In genomic region chr3:120795017-120795648, GRCh38 we compare ENCODE assay signal across 8 cellular contexts. TPM values are rescaled to one million over a fixed set of nuclear protein-coding genes. Genes with fewer than 3 reads are reported as not detected.
DNase-seq lines count a peak whose midpoint lies in the region; ATAC-seq and TF ChIP-seq lines count a peak whose summit lies in the region.

No MANE protein-coding gene starts in this region.

- H3K9me3 ChIP-seq in GM23248 (ENCODE audit: low read depth) (no peaks in the 10 kb centered on the region), heart left ventricle (no peaks in the 10 kb centered on the region)

- WGBS in GM23248 (ENCODE audit: low coverage in 1 of 2, low lambda C conversion rate in 2 of 2, missing lambda C conversion rate in 2 of 2), 2 experiments: 15 to 29% methylated on average over 5 of the region's 5 CpGs
- WGBS in heart left ventricle, 4 donors: 20 to 27% (median 23%) methylated on average over 5 of the region's 5 CpGs

- H3K9me2 ChIP-seq in GM23248 (ENCODE audit: insufficient read depth): no peaks in the 10 kb centered on the region

- intact Hi-C loops in heart left ventricle (cut with DNase I): loop anchor here in 9 of 10 donors (1.0 to 10.0 kb wide), 9 partner anchors 233 to 553 kb away; no protein-coding TSS in a partner anchor

- in situ Hi-C loops in GM23248 (cut with MboI): loop anchor here (10.0 to 25.0 kb wide), 3 partner anchors 200 to 383 kb away; partner anchors contain the start of gene NDUFB4

- no peak overlapping the region for H3K4me3 ChIP-seq in GM06990 (replicated peaks; ENCODE audit: low read depth, low read length)
- H3K4me3 ChIP-seq in GM23248: no peak overlapping the region
- H3K4me3 ChIP-seq in heart left ventricle: no peak overlapping the region

- H3K4me3 Mint-ChIP-seq in activated naive CD4-positive, alpha-beta T cell treated with anti-CD3 and anti-CD28 coated beads, Interleukin-2, amount 10 ng/mL, durations not matched to agents 7 days and 5 days: no peak overlapping the region

- CTCF ChIA-PET in activated naive CD4-positive, alpha-beta T cell treated with anti-CD3 and anti-CD28 coated beads, Interleukin-2, amount 10 ng/mL, durations not matched to agents 7 days and 5 days (lab: Charles Lee): interaction anchor here (0.6 to 4.6 kb wide), 20 partner anchors 10 to 566 kb away, joined by 3 to 56 read pairs (median 4); no protein-coding TSS in a partner anchor

- no peaks in the 10 kb centered on the region for H3K9me3 Mint-ChIP-seq in activated naive CD4-positive, alpha-beta T cell treated with anti-CD3 and anti-CD28 coated beads, Interleukin-2, amount 10 ng/mL, durations not matched to agents 7 days and 5 days

- H3K27ac ChIP-seq in GM23248: no peak overlapping the region
- H3K27ac ChIP-seq in heart left ventricle: no peak overlapping the region

- DNase-seq in GM06990 (ENCODE audit: extremely low read depth, insufficient read length): peak; percentile 22
- DNase-seq in GM23248: peak; percentile 80
- DNase-seq in Kasumi-1 (lab: John Stamatoyannopoulos, UW): peak; percentile 76 to 78
- peak; percentile 60 for DNase-seq in SK-N-DZ (ENCODE audit: low spot score)
- peak; percentile 90 for DNase-seq in activated naive CD4-positive, alpha-beta T cell treated with anti-CD3 and anti-CD28 coated beads, Interleukin-2, amount 10 ng/mL, durations not matched to agents 7 days and 5 days
- peak; percentile 64 to 84 (median 76) for DNase-seq in heart left ventricle
- DNase-seq in retina: peak; percentile 37
- no peak for DNase-seq in OCI-M2 (lab: John Stamatoyannopoulos, UW; ENCODE audit: unreplicated experiment)

- TF ChIP-seq CTCF in GM06990 (IDR thresholded peaks at IDR 0.05; ENCODE audit: insufficient read depth, low read length, poor library complexity, severe bottlenecking) (peak; percentile 83), heart left ventricle (IDR thresholded peaks at IDR 0.05) (peak; percentile 60 to 87 (median 80))

- no peak overlapping the region for H3K27ac Mint-ChIP-seq in activated naive CD4-positive, alpha-beta T cell treated with anti-CD3 and anti-CD28 coated beads, Interleukin-2, amount 10 ng/mL, durations not matched to agents 7 days and 5 days

- H3K9ac ChIP-seq in GM23248: no peak overlapping the region

- peak; percentile 80 to 93 (median 90) for ATAC-seq in heart left ventricle

- H2AFZ ChIP-seq in GM23248: no peak overlapping the region

- H3K36me3 Mint-ChIP-seq in activated naive CD4-positive, alpha-beta T cell treated with anti-CD3 and anti-CD28 coated beads, Interleukin-2, amount 10 ng/mL, durations not matched to agents 7 days and 5 days: no peaks in the 10 kb centered on the region

- H3K36me3 ChIP-seq in GM06990 (ENCODE audit: control insufficient read depth, insufficient read depth, low read length) (no peaks in the 10 kb centered on the region), GM23248 (ENCODE audit: low read depth) (no peaks in the 10 kb centered on the region), heart left ventricle (no peaks in the 10 kb centered on the region)

- TF ChIP-seq POLR2A in heart left ventricle (IDR thresholded peaks at IDR 0.05): no peak

- H3F3A ChIP-seq in GM23248 (ENCODE audit: insufficient read depth): peaks cover 11% of the 10 kb centered on the region; the same call in 1 of the 2 replicates

- no peaks in the 10 kb centered on the region for H3K27me3 Mint-ChIP-seq in activated naive CD4-positive, alpha-beta T cell treated with anti-CD3 and anti-CD28 coated beads, Interleukin-2, amount 10 ng/mL, durations not matched to agents 7 days and 5 days

- no peaks in the 10 kb centered on the region for H4K20me1 ChIP-seq in GM23248 (ENCODE audit: insufficient read depth)

- H3K79me2 ChIP-seq in GM23248 (ENCODE audit: insufficient read depth): no peaks in the 10 kb centered on the region

- H3K4me1 ChIP-seq in GM23248 (ENCODE audit: insufficient read depth): peaks cover 23% of the 10 kb centered on the region
- H3K4me1 ChIP-seq in heart left ventricle: no peaks in the 10 kb centered on the region

- H3K27me3 ChIP-seq in GM06990 (replicated peaks; ENCODE audit: control insufficient read depth, insufficient read depth, low read length) (no peaks in the 10 kb centered on the region), GM23248 (replicated peaks; ENCODE audit: insufficient read depth) (no peaks in the 10 kb centered on the region), heart left ventricle (no peaks in the 10 kb centered on the region)

- no peaks in the 10 kb centered on the region for H3K4me1 Mint-ChIP-seq in activated naive CD4-positive, alpha-beta T cell treated with anti-CD3 and anti-CD28 coated beads, Interleukin-2, amount 10 ng/mL, durations not matched to agents 7 days and 5 days

- no peak overlapping the region for H3K4me2 ChIP-seq in GM23248 (ENCODE audit: unreplicated experiment)

RNA-seq across cellular contexts. Expression of gene GTF2E1, which starts 52.6 kb away (rescaled TPM):
- total RNA-seq in GM23248 (2014; rRNA removed; shearing (Covaris generic)): 10.8 and 11.1 TPM in 2 replicates
- 6.9 and 7.2 TPM in 2 replicates for polyA plus RNA-seq in GM23248 (2016; fragmentation: Nextera tagmentation; extraction: Ambion mirVana)
- 20.0 and 27.7 TPM in 2 replicates for polyA plus RNA-seq in SK-N-DZ (2014; cell fraction: cytosol; rRNA removed)
- polyA plus RNA-seq in SK-N-DZ (2014; cell fraction: nucleus; rRNA removed): 7.7 TPM in 2 replicates
- 10 to 100 TPM in 7 of 9 donors, 1 to 10 TPM in 2; 7.3 to 15.1 (median 12.2) TPM for total RNA-seq in heart left ventricle
- 1 to 10 TPM; 3.7 to 6.7 TPM for polyA plus RNA-seq in heart left ventricle

RNA-seq across cellular contexts. Expression of gene RABL3, which starts 52.8 kb away (rescaled TPM):
- total RNA-seq in GM23248 (2014; rRNA removed; shearing (Covaris generic)): 17.2 and 22.6 TPM in 2 replicates
- 27.4 and 28.4 TPM in 2 replicates for polyA plus RNA-seq in GM23248 (2016; fragmentation: Nextera tagmentation; extraction: Ambion mirVana)
- 9.2 and 13.9 TPM in 2 replicates for polyA plus RNA-seq in SK-N-DZ (2014; cell fraction: cytosol; rRNA removed)
- 4.1 and 4.9 TPM in 2 replicates for polyA plus RNA-seq in SK-N-DZ (2014; cell fraction: nucleus; rRNA removed)
- total RNA-seq in heart left ventricle: 10 to 100 TPM in 8 of 9 donors, 1 to 10 TPM in 1; 6.8 to 28.3 (median 17.5) TPM
- 10 to 100 TPM in 1 of 2 donors, 1 to 10 TPM in 1; 3.1 to 23.1 TPM for polyA plus RNA-seq in heart left ventricle
